2 cellular contexts compared by ENCODE assay signal in genomic region chr19:1221141-1221903, GRCh38.
TF ChIP-seq lines count a peak whose summit lies in the region.

No MANE protein-coding gene starts in this region.

TF ChIP-seq in HCT116, 20 proteins besides CTCF, POLR2A, EP300 and RAD21:
- TF ChIP-seq MAX (IDR thresholded peaks at IDR 0.05) (no peak), TCF7L2 (IDR thresholded peaks at IDR 0.05; ENCODE audit: borderline replicate concordance, extremely low read depth, insufficient read depth, insufficient read length) (no peak), CBX3 (IDR thresholded peaks at IDR 0.05; ENCODE audit: low read depth) (no peak), FOSL1 (IDR thresholded peaks at IDR 0.05; ENCODE audit: low read depth) (no peak), YY1 (IDR thresholded peaks at IDR 0.05; ENCODE audit: extremely low read depth, insufficient replicate concordance, low read depth, low read length) (no peak), POLR2AphosphoS5 (IDR thresholded peaks at IDR 0.05; ENCODE audit: low read depth, low read length) (no peak), ZNF274 (IDR thresholded peaks at IDR 0.05; ENCODE audit: low read depth, low read length) (no peak), ZFX (IDR thresholded peaks at IDR 0.05) (no peak), SRF (IDR thresholded peaks at IDR 0.05; ENCODE audit: low read depth) (no peak), EGR1 (IDR thresholded peaks at IDR 0.05; ENCODE audit: low read depth) (no peak), ZBTB33 (IDR thresholded peaks at IDR 0.05; ENCODE audit: extremely low read depth, insufficient replicate concordance, low read length) (no peak), REST (IDR thresholded peaks at IDR 0.05; ENCODE audit: low read depth) (no peak), EZH2 (IDR thresholded peaks at IDR 0.05) (no peak), ATF3 (IDR thresholded peaks at IDR 0.05) (no peak), EZH2phosphoT487 (IDR thresholded peaks at IDR 0.05; ENCODE audit: borderline replicate concordance) (no peak), SP1 (IDR thresholded peaks at IDR 0.05; ENCODE audit: low read depth) (no peak), ELF1 (IDR thresholded peaks at IDR 0.05; ENCODE audit: borderline replicate concordance, low read depth) (no peak), JUND (IDR thresholded peaks at IDR 0.05) (no peak), SIN3A (IDR thresholded peaks at IDR 0.05; ENCODE audit: low read depth) (no peak), CEBPB (IDR thresholded peaks at IDR 0.05; ENCODE audit: low read depth) (no peak)

TF ChIP-seq in K562, 482 proteins besides CTCF, POLR2A, EP300 and RAD21:
- TF ChIP-seq CC2D1A (IDR thresholded peaks at IDR 0.05) = no peak
- TF ChIP-seq ZNF79 (CRISPR knock-in tag; IDR thresholded peaks at IDR 0.05; ENCODE audit: low read depth) = no peak
- no peak for TF ChIP-seq SMARCB1 (IDR thresholded peaks at IDR 0.05; ENCODE audit: insufficient read length, low read depth)
- TF ChIP-seq MAZ (CRISPR knock-in tag; conservative IDR thresholded peaks at IDR 0.05 in 1 of 2, IDR thresholded peaks at IDR 0.05 in 1 of 2) = no peak
- TF ChIP-seq RBM34 (IDR thresholded peaks at IDR 0.05; ENCODE audit: borderline replicate concordance, insufficient read depth, low read length) = no peak
- TF ChIP-seq ZBTB7A (IDR thresholded peaks at IDR 0.05; ENCODE audit: borderline replicate concordance, control insufficient read depth, low read depth, low read length) = peak; percentile 58; the same call in 1 of the 2 replicates
- TF ChIP-seq POLR2G (IDR thresholded peaks at IDR 0.05; ENCODE audit: low read depth, low read length) = peak; percentile 67
- peak; percentile 35; the same call in 1 of the 2 replicates for TF ChIP-seq ZBTB33 (CRISPR knock-in tag; IDR thresholded peaks at IDR 0.05)
- TF ChIP-seq SIX5 (IDR thresholded peaks at IDR 0.05; ENCODE audit: borderline replicate concordance in 1 of 2, insufficient read depth in 1 of 2, low read depth in 1 of 2, low read length in 2 of 2) = no peak
- TF ChIP-seq SETDB1 (IDR thresholded peaks at IDR 0.05; ENCODE audit: low read length) = no peak
- TF ChIP-seq POU5F1 (IDR thresholded peaks at IDR 0.05; ENCODE audit: borderline replicate concordance, low read depth, low read length, partially characterized antibody) = no peak
- no peak for TF ChIP-seq RAD51 (IDR thresholded peaks at IDR 0.05; ENCODE audit: borderline replicate concordance, low read depth)
- TF ChIP-seq ZBTB12 (CRISPR knock-in tag; IDR thresholded peaks at IDR 0.05) = no peak
- no peak for TF ChIP-seq TAF9B (IDR thresholded peaks at IDR 0.05; ENCODE audit: partially characterized antibody)
- 0 out of 2 replicates have a peak, but pooled peaks have one; percentile 43 for TF ChIP-seq FOXP1 (CRISPR knock-in tag; IDR thresholded peaks at IDR 0.05)
- TF ChIP-seq CHD4 (IDR thresholded peaks at IDR 0.05; ENCODE audit: insufficient read depth, insufficient replicate concordance, low read depth, low read length, poor library complexity, severe bottlenecking) = no peak
- TF ChIP-seq CREM (IDR thresholded peaks at IDR 0.05; ENCODE audit: low read depth) = no peak
- no peak for TF ChIP-seq ZNF609 (CRISPR knock-in tag; IDR thresholded peaks at IDR 0.05; ENCODE audit: borderline replicate concordance)
- no peak for TF ChIP-seq ARHGAP35 (IDR thresholded peaks at IDR 0.05; ENCODE audit: partially characterized antibody)
- no peak for TF ChIP-seq NFATC3 (IDR thresholded peaks at IDR 0.05)
- TF ChIP-seq MYNN (IDR thresholded peaks at IDR 0.05) = no peak
- TF ChIP-seq MYNN (CRISPR knock-in tag; IDR thresholded peaks at IDR 0.05) = no peak
- no peak for TF ChIP-seq RERE (CRISPR knock-in tag; IDR thresholded peaks at IDR 0.05; ENCODE audit: borderline replicate concordance)
- TF ChIP-seq MCM3 (IDR thresholded peaks at IDR 0.05) = no peak
- no peak for TF ChIP-seq ZNF583 (CRISPR knock-in tag; IDR thresholded peaks at IDR 0.05)
- no peak for TF ChIP-seq GMEB1 (CRISPR knock-in tag; IDR thresholded peaks at IDR 0.05)
- no peak for TF ChIP-seq JUNB (CRISPR knock-in tag; conservative IDR thresholded peaks at IDR 0.05)
- no peak for TF ChIP-seq TBL1XR1 (IDR thresholded peaks at IDR 0.05; ENCODE audit: low read length in 2 of 2)
- no peak for TF ChIP-seq EWSR1 (IDR thresholded peaks at IDR 0.05; ENCODE audit: borderline replicate concordance, low read depth, partially characterized antibody)
- no peak for TF ChIP-seq ZBTB1 (CRISPR knock-in tag; IDR thresholded peaks at IDR 0.05; ENCODE audit: borderline replicate concordance, low read depth)
- no peak for TF ChIP-seq YBX1 (IDR thresholded peaks at IDR 0.05)
- no peak for TF ChIP-seq ETV1 (tag; conservative IDR thresholded peaks at IDR 0.05; ENCODE audit: low read depth)
- TF ChIP-seq YY1 (IDR thresholded peaks at IDR 0.05; ENCODE audit: borderline replicate concordance in 1 of 3, control insufficient read depth in 1 of 3, extremely low read depth in 1 of 3, insufficient read depth in 3 of 3, insufficient read length in 1 of 3, insufficient replicate concordance in 2 of 3, low read depth in 1 of 3, low read length in 2 of 3) = no peak
